ENCODE assay signal across 17 cellular contexts in the genomic region with DNA sequence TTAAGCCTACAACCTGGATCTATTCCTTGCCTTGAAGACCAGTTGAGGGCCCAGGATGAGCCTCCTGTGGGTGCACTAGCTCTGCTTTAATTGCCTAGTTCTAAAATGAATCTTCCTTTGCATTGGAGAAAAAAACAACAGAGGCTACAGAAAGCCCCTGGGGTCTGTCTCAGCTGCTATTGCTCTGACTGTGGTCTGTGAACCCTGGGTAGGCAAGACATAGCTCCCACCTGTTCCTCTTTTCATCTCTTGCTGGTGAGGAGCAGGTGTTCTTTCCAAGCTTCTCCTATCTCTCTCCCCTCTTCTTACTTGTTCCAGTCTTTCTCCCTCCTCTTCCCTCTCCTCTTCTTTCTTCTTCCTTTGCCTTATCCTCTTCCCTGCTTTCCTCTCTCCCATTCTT. TPM values are rescaled to one million over a fixed set of nuclear protein-coding genes. Genes with fewer than 3 reads are reported as not detected.
DNase-seq lines count a peak whose midpoint lies in the region; TF ChIP-seq lines count a peak whose summit lies in the region.
"Had no signal": no experiment of that assay in that cellular context is flagged by ENCODE, and none has a peak within 500 bp of the region (broad histone marks: within the 10 kb centered on the region; RNA-seq: fewer than 3 reads in every experiment).

No MANE protein-coding gene starts in this region.

- H3K4me1 ChIP-seq in SJCRH30 (peaks cover 7% of the 10 kb centered on the region; the same call in 1 of the 2 replicates), hepatocyte (ENCODE audit: insufficient read depth) (peaks cover 4% of the 10 kb centered on the region)

- H2AFZ ChIP-seq in hepatocyte: no peak overlapping the region

- intact Hi-C loops in dorsolateral prefrontal cortex (cut with DNase I): loop anchor here (5.0 to 10.0 kb wide), 2 partner anchors 87 to 90 kb away; a partner anchor contains a TSS

- no peaks in the 10 kb centered on the region for H3K9me3 ChIP-seq in SJCRH30 (replicated peaks)
- no peaks in the 10 kb centered on the region for H3K9me3 ChIP-seq in hepatocyte (ENCODE audit: low read depth)
- H3K9me3 ChIP-seq: BLaER1 treated with 17β-estradiol and CSF1 and Interleukin-3, amounts not matched to agents 10 nM and 100 nM had no signal

- H3K27me3 ChIP-seq in SJCRH30: no peaks in the 10 kb centered on the region
- H3K27me3 ChIP-seq in dorsolateral prefrontal cortex: no peaks in the 10 kb centered on the region
- no peaks in the 10 kb centered on the region for H3K27me3 ChIP-seq in hepatocyte
- H3K27me3 ChIP-seq: BLaER1 treated with 17β-estradiol and CSF1 and Interleukin-3, amounts not matched to agents 10 nM and 100 nM had no signal

- H3K27ac ChIP-seq in SJCRH30 (no peak overlapping the region), dorsolateral prefrontal cortex (peak overlapping the region in 58 of 59 donors; percentile 26 to 95 (median 86)), substantia nigra (ENCODE audit: low read depth, low read length, poor library complexity, severe bottlenecking) (peak overlapping the region; percentile 90), hepatocyte (no peak overlapping the region)
- H3K27ac ChIP-seq: BLaER1 treated with 17β-estradiol and CSF1 and Interleukin-3, amounts not matched to agents 10 nM and 100 nM had no signal

- H3K79me2 ChIP-seq in hepatocyte: no peaks in the 10 kb centered on the region

- DNase-seq in NCI-H2171 treated with DMSO at 0.1 percent for 48 hours (lab: John Stamatoyannopoulos, UW): peak; percentile 16
- no peak for DNase-seq in NCI-H2171 (lab: John Stamatoyannopoulos, UW)
- peak; percentile 33 to 68 for DNase-seq in SJCRH30
- DNase-seq in dorsolateral prefrontal cortex: no peak
- no peak for DNase-seq in substantia nigra (lab: John Stamatoyannopoulos, UW)
- no peak for DNase-seq in NCI-H1092 (lab: John Stamatoyannopoulos, UW)
- DNase-seq in hepatocyte (ENCODE audit: low spot score): no peak
- no peak for DNase-seq in LoVo (ENCODE audit: low spot score)
- DNase-seq: ACHN; CD4-positive, CD25-positive, alpha-beta regulatory T cell; DMS53; GF-D8; HCEC 1CT; HFFc6 had no signal

- H3K4me2 ChIP-seq in hepatocyte: no peak overlapping the region

- H3K9me2 ChIP-seq in hepatocyte (replicated peaks; ENCODE audit: insufficient read depth): no peaks in the 10 kb centered on the region

- TF ChIP-seq CTCF in dorsolateral prefrontal cortex (IDR thresholded peaks at IDR 0.05 in 54 of 56, conservative IDR thresholded peaks at IDR 0.05 in 2 of 56; ENCODE audit: low read depth in 1 of 56, partially characterized antibody in 56 of 56): no peak
- no peak for TF ChIP-seq CTCF in hepatocyte (IDR thresholded peaks at IDR 0.05; ENCODE audit: poor library complexity)

- no peaks in the 10 kb centered on the region for H3K36me3 ChIP-seq in SJCRH30
- no peaks in the 10 kb centered on the region for H3K36me3 ChIP-seq in hepatocyte (replicated peaks; ENCODE audit: insufficient read depth, low read depth)

- H3K4me3 ChIP-seq in SJCRH30: no peak overlapping the region
- H3K4me3 ChIP-seq in dorsolateral prefrontal cortex: no peak overlapping the region
- no peak overlapping the region for H3K4me3 ChIP-seq in hepatocyte
- H3K4me3 ChIP-seq: BLaER1 treated with 17β-estradiol and CSF1 and Interleukin-3, amounts not matched to agents 10 nM and 100 nM had no signal

- no peaks in the 10 kb centered on the region for H4K20me1 ChIP-seq in hepatocyte (ENCODE audit: insufficient read depth, poor library complexity, severe bottlenecking)
- H4K20me1 ChIP-seq: BLaER1 treated with 17β-estradiol and CSF1 and Interleukin-3, amounts not matched to agents 10 nM and 100 nM had no signal

RNA-seq across cellular contexts. Expression of a gene that starts 28.8 kb away (rescaled TPM):
- total RNA-seq in SJCRH30 (2014; rRNA removed; shearing (Covaris generic)): not detected in 2 replicates
- total RNA-seq in dorsolateral prefrontal cortex (not detected), hepatocyte (285 and 295 TPM in 2 replicates)
- 80.9 and 123 TPM in 2 replicates for polyA plus RNA-seq in hepatocyte
- total RNA-seq: A172; CD4-positive, CD25-positive, alpha-beta regulatory T cell; H4; HFFc6 had no signal
- polyA plus RNA-seq: CD4-positive, CD25-positive, alpha-beta regulatory T cell had no signal

RNA-seq across cellular contexts. Expression of a gene that starts 58.0 kb away (rescaled TPM):
- 156 and 165 TPM in 2 replicates for total RNA-seq in SJCRH30 (2014; rRNA removed; shearing (Covaris generic))
- total RNA-seq in dorsolateral prefrontal cortex (100 to 1,000 TPM in 27 of 120 experiments, 10 to 100 TPM in 93; 59.7 to 117 (median 91.2) TPM), hepatocyte (166 and 170 TPM in 2 replicates)
- polyA plus RNA-seq in hepatocyte: 152 and 156 TPM in 2 replicates

Comparison
In these comparisons a context has a peak if more than half of its experiments do, and no peak if none do; other contexts are left out.
1. DNase-seq: peak in NCI-H2171 treated with DMSO at 0.1 percent for 48 hours (single experiment) and SJCRH30 (2 of 2); none in NCI-H2171 (single experiment), dorsolateral prefrontal cortex (0 of 10), substantia nigra (0 of 49), NCI-H1092 (single experiment), hepatocyte (single experiment) and LoVo (single experiment).
2. H3K27ac ChIP-seq: peak in dorsolateral prefrontal cortex (58 of 59) and substantia nigra (single experiment); none in SJCRH30 (single experiment) and hepatocyte (single experiment).
3. RNA of a gene that starts 28.8 kb away (total RNA-seq): 285 to 295 TPM in hepatocyte; not detected in SJCRH30 and not detected in dorsolateral prefrontal cortex; every median in the first group is over 100 times any median in the second.